In the genomic region with DNA sequence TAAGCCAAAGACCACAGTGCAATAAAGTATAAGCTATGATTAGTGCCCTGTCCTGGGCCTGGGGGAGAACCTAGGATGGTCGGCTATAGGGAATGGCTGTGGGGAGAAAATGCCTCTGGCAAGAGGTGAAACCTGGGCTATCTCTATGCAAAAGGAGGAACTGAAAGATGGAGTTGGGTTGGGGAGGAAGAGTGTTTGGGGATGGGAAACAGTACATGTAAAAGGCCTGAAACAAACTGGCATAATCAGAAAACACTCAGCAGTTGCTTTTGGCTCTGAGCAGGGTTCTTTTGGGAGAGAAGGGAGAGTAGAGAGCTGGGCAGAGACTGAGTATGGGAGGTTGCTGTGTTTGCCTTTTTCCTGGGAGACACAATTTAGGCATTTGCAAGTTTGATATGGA, we compare ENCODE assay signal across 16 cellular contexts. TPM values are rescaled to one million over a fixed set of nuclear protein-coding genes. Genes with fewer than 3 reads are reported as not detected.
DNase-seq lines count a peak whose midpoint lies in the region; ATAC-seq and TF ChIP-seq lines count a peak whose summit lies in the region.
"Had no signal": no experiment of that assay in that cellular context is flagged by ENCODE, and none has a peak within 500 bp of the region (broad histone marks: within the 10 kb centered on the region; RNA-seq: fewer than 3 reads in every experiment).

No MANE protein-coding gene starts in this region.

- no peak overlapping the region for H3K4me3 ChIP-seq in coronary artery
- H3K4me3 ChIP-seq: K562, SJCRH30, testis had no signal

- no peak overlapping the region for H3K27ac ChIP-seq in coronary artery
- H3K27ac ChIP-seq: SJCRH30, testis, VCaP had no signal

- H3K36me3 Mint-ChIP-seq in activated CD4-positive, alpha-beta T cell treated with anti-CD3 and anti-CD28 coated beads, Interleukin-2, amount 10 ng/mL, durations not matched to agents 7 days and 5 days (ENCODE audit: low read depth) = peaks cover 16% of the 10 kb centered on the region
- no peaks in the 10 kb centered on the region for H3K36me3 Mint-ChIP-seq in activated B cell treated with CpG ODN at 0.5 μM for 24 hours (ENCODE audit: low read depth)
- H3K36me3 Mint-ChIP-seq: mesothelial cell of epicardium had no signal

- H3K9me3 Mint-ChIP-seq in activated CD4-positive, alpha-beta T cell treated with anti-CD3 and anti-CD28 coated beads, Interleukin-2, amount 10 ng/mL, durations not matched to agents 7 days and 5 days = no peaks in the 10 kb centered on the region
- H3K9me3 Mint-ChIP-seq in activated B cell treated with CpG ODN at 0.5 μM for 24 hours = no peaks in the 10 kb centered on the region
- H3K9me3 Mint-ChIP-seq: mesothelial cell of epicardium had no signal

- peak; percentile 56 for ATAC-seq in HG02885 (IDR thresholded peaks at IDR 0.05; ENCODE audit: poor library complexity, unreplicated experiment)
- no peak for ATAC-seq in activated B cell treated with CpG ODN at 0.5 μM for 24 hours (ENCODE audit: low read depth)

- intact Hi-C loops in activated B cell treated with CpG ODN at 0.5 μM for 24 hours (cut with micrococcal nuclease) = no loop called here

- H3K27me3 Mint-ChIP-seq in activated CD4-positive, alpha-beta T cell treated with anti-CD3 and anti-CD28 coated beads, Interleukin-2, amount 10 ng/mL, durations not matched to agents 7 days and 5 days = no peaks in the 10 kb centered on the region
- H3K27me3 Mint-ChIP-seq in activated B cell treated with CpG ODN at 0.5 μM for 24 hours = no peaks in the 10 kb centered on the region

- H3K27ac Mint-ChIP-seq in activated CD4-positive, alpha-beta T cell treated with anti-CD3 and anti-CD28 coated beads, Interleukin-2, amount 10 ng/mL, durations not matched to agents 7 days and 5 days = peak overlapping the region; percentile 75
- peak overlapping the region; percentile 9 for H3K27ac Mint-ChIP-seq in activated B cell treated with CpG ODN at 0.5 μM for 24 hours
- H3K27ac Mint-ChIP-seq: mesothelial cell of epicardium had no signal

- H3K4me3 Mint-ChIP-seq in activated CD4-positive, alpha-beta T cell treated with anti-CD3 and anti-CD28 coated beads, Interleukin-2, amount 10 ng/mL, durations not matched to agents 7 days and 5 days = no peak overlapping the region
- no peak overlapping the region for H3K4me3 Mint-ChIP-seq in activated B cell treated with CpG ODN at 0.5 μM for 24 hours
- H3K4me3 Mint-ChIP-seq: mesothelial cell of epicardium had no signal

- DNase-seq in activated CD4-positive, alpha-beta T cell treated with anti-CD3 and anti-CD28 coated beads, Interleukin-2, amount 10 ng/mL, durations not matched to agents 7 days and 5 days = no peak
- DNase-seq in activated CD4-positive, alpha-beta T cell treated with anti-CD3 and anti-CD28 coated beads for 4 hours = no peak
- no peak for DNase-seq in activated B cell treated with CpG ODN at 0.5 μM for 24 hours
- DNase-seq in pons (ENCODE audit: low spot score) = peak; percentile 31
- no peak for DNase-seq in coronary artery (ENCODE audit: low spot score)
- DNase-seq in NCI-H146 treated with DMSO at 0.1 percent for 48 hours (lab: John Stamatoyannopoulos, UW; ENCODE audit: unreplicated experiment) = no peak
- DNase-seq in glomerular visceral epithelial cell (ENCODE audit: extremely low spot score) = no peak
- DNase-seq: effector CD4-positive, alpha-beta T cell; NCI-H1694 treated with DMSO at 0.1 percent for 48 hours; NCI-H748 treated with DMSO at 0.1 percent for 48 hours; SJCRH30; testis had no signal

- H3K4me1 Mint-ChIP-seq in activated CD4-positive, alpha-beta T cell treated with anti-CD3 and anti-CD28 coated beads, Interleukin-2, amount 10 ng/mL, durations not matched to agents 7 days and 5 days = peaks cover 84% of the 10 kb centered on the region
- peaks cover 14% of the 10 kb centered on the region for H3K4me1 Mint-ChIP-seq in activated B cell treated with CpG ODN at 0.5 μM for 24 hours

- POLR2A ChIA-PET in activated CD4-positive, alpha-beta T cell treated with anti-CD3 and anti-CD28 coated beads, Interleukin-2, amount 10 ng/mL, durations not matched to agents 7 days and 5 days (lab: Charles Lee) = no interaction called here
- POLR2A ChIA-PET in activated B cell treated with CpG ODN at 0.5 μM for 24 hours (lab: Charles Lee) = interaction anchor here (0.6 kb wide), 1 partner anchor 38 kb away, joined by 3 read pairs; no protein-coding TSS in a partner anchor

- TF ChIP-seq CTCF in activated B cell treated with CpG ODN at 0.5 μM for 24 hours (IDR thresholded peaks at IDR 0.05) (no peak), coronary artery (IDR thresholded peaks at IDR 0.05) (no peak)

- CTCF ChIA-PET in activated CD4-positive, alpha-beta T cell treated with anti-CD3 and anti-CD28 coated beads, Interleukin-2, amount 10 ng/mL, durations not matched to agents 7 days and 5 days (lab: Charles Lee) = interaction anchor here (0.8 to 1.8 kb wide), 5 partner anchors 9 to 24 kb away, joined by 3 to 5 read pairs (median 3); no protein-coding TSS in a partner anchor
- CTCF ChIA-PET in activated B cell treated with CpG ODN at 0.5 μM for 24 hours (lab: Charles Lee) = no interaction called here

RNA-seq across cellular contexts. Expression of gene FUCA2, which starts 31.9 kb away (rescaled TPM):
- 10 to 100 TPM in 1 of 2 experiments, 1 to 10 TPM in 1; 6.5 to 10.0 TPM for total RNA-seq in activated CD4-positive, alpha-beta T cell treated with anti-CD3 and anti-CD28 coated beads, Interleukin-2, amount 10 ng/mL, durations not matched to agents 7 days and 5 days
- 8.7 and 9.9 TPM in 2 replicates for total RNA-seq in activated B cell treated with CpG ODN at 0.5 μM for 24 hours
